Comparison of ENCODE assay signal across 8 cellular contexts in the genomic region with DNA sequence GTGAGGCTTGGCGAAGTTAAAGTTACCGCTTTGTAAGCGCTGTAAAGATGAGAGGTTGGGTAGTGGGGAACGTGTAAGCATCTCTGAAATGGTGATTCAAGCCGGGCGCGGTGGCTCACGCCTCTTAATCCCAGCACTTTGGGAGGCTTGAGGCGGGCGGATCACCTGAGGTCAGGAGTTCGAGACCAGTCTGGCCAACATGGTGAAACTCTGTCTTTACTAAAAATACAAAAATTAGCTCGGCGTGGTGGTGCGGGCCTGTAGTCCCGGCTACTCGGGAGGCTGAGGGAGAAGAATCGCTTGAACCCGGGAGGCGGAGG. TPM values are rescaled to one million over a fixed set of nuclear protein-coding genes. Genes with fewer than 3 reads are reported as not detected.
A peak's percentile ranks its signal among the peaks of the same experiment; 100 is the strongest.
DNase-seq lines count a peak whose midpoint lies in the region; ATAC-seq, FAIRE-seq and TF ChIP-seq lines count a peak whose summit lies in the region.
"Not testable (repeated sequence)": the region's sequence is repeated elsewhere in the genome, so short reads cannot be mapped to it uniquely, and the experiment has no call there.

No MANE protein-coding gene starts in this region.

- H2AK5ac ChIP-seq in mesendoderm (ENCODE audit: low read length) = not testable (repeated sequence)

- H3K23ac ChIP-seq in mesendoderm (ENCODE audit: low read length) = not testable (repeated sequence)

- not testable (repeated sequence) for TF ChIP-seq EP300 in upper lobe of left lung (IDR thresholded peaks at IDR 0.05)

- CTCF ChIA-PET in activated CD4-positive, alpha-beta memory T cell treated with anti-CD3 and anti-CD28 coated beads, Interleukin-2, amount 10 ng/mL, durations not matched to agents 7 days and 5 days (lab: Charles Lee) = interaction anchor here (0.6 kb wide), 1 partner anchor 60 kb away, joined by 3 read pairs; no protein-coding TSS in a partner anchor

- FAIRE-seq in bronchial epithelial cell (lab: Jason Lieb, UNC) = not testable (repeated sequence)

- TF ChIP-seq CTCF in bronchial epithelial cell (IDR thresholded peaks at IDR 0.05; ENCODE audit: insufficient read depth, low read length, severe bottlenecking); foreskin fibroblast (IDR thresholded peaks at IDR 0.05; ENCODE audit: low read depth, low read length); upper lobe of left lung (IDR thresholded peaks at IDR 0.05): not testable (repeated sequence)

- H3K27ac Mint-ChIP-seq in activated CD4-positive, alpha-beta memory T cell treated with anti-CD3 and anti-CD28 coated beads, Interleukin-2, amount 10 ng/mL, durations not matched to agents 7 days and 5 days = peak overlapping the region; percentile 85

- H3K9me3 ChIP-seq in ES-I3 (ENCODE audit: control insufficient read depth, insufficient read depth, low read length); NT2/D1 (ENCODE audit: insufficient read depth, low read length); upper lobe of left lung: not testable (repeated sequence)

- H3K27me3 Mint-ChIP-seq in activated CD4-positive, alpha-beta memory T cell treated with anti-CD3 and anti-CD28 coated beads, Interleukin-2, amount 10 ng/mL, durations not matched to agents 7 days and 5 days = not testable (repeated sequence)

- ATAC-seq in upper lobe of left lung (ENCODE audit: low FRiP score in 2 of 2) = not testable (repeated sequence)

- H2BK5ac ChIP-seq in mesendoderm (ENCODE audit: low read length) = not testable (repeated sequence)

- peaks cover 19% of the 10 kb centered on the region for H3K36me3 Mint-ChIP-seq in activated CD4-positive, alpha-beta memory T cell treated with anti-CD3 and anti-CD28 coated beads, Interleukin-2, amount 10 ng/mL, durations not matched to agents 7 days and 5 days (ENCODE audit: low read depth)

- not testable (repeated sequence) for H3K27me3 ChIP-seq in NT2/D1 (ENCODE audit: insufficient read depth, insufficient read length); bronchial epithelial cell (ENCODE audit: control insufficient read depth, insufficient read depth, low read length); mesendoderm (ENCODE audit: insufficient read depth, low read length, poor library complexity); rectal smooth muscle tissue (ENCODE audit: control insufficient read depth, insufficient read depth, low read length); upper lobe of left lung

- H3K79me1 ChIP-seq in mesendoderm (ENCODE audit: low read length) = not testable (repeated sequence)

- H3K4me3 ChIP-seq in NT2/D1 (ENCODE audit: insufficient read length, low read depth) (peak overlapping the region; percentile 100), bronchial epithelial cell (ENCODE audit: low read depth, low read length) (peak overlapping the region; percentile 99), foreskin fibroblast (ENCODE audit: low read depth in 1 of 2, low read length in 2 of 2) (peak overlapping the region; percentile 61 to 98), mesendoderm (ENCODE audit: low read length) (peak overlapping the region; percentile 69), rectal smooth muscle tissue (ENCODE audit: low read length) (peak overlapping the region; percentile 94), upper lobe of left lung (peak overlapping the region; percentile 61 to 92 (median 70))

- not testable (repeated sequence) for H4K5ac ChIP-seq in mesendoderm (ENCODE audit: low read length)

- H3K4ac ChIP-seq in mesendoderm (ENCODE audit: low read depth, low read length) = peak overlapping the region; percentile 63

- not testable (repeated sequence) for H3K18ac ChIP-seq in mesendoderm (ENCODE audit: low read length)

- DNase-seq in NT2/D1 (ENCODE audit: low read depth, low spot score); activated CD4-positive, alpha-beta memory T cell treated with anti-CD3 and anti-CD28 coated beads, Interleukin-2, amount 10 ng/mL, durations not matched to agents 7 days and 5 days; bronchial epithelial cell (ENCODE audit: low read depth); mesendoderm; upper lobe of left lung: not testable (repeated sequence)
- DNase-seq in foreskin fibroblast = peak in 1 of 2 donors; percentile 21

- H3K56ac ChIP-seq in mesendoderm (ENCODE audit: low read length) = peak overlapping the region; percentile 94

- not testable (repeated sequence) for H2BK120ac ChIP-seq in mesendoderm (ENCODE audit: low read depth, low read length)

- peak overlapping the region; percentile 74 for H3K4me2 ChIP-seq in mesendoderm (ENCODE audit: low read length)

- H4K8ac ChIP-seq in mesendoderm (ENCODE audit: low read depth, low read length) = not testable (repeated sequence)

- no CpG with 5 or more reads among the region's 19 CpGs for WGBS in mesendoderm (ENCODE audit: extremely low coverage, insufficient coverage, low lambda C conversion rate)
- WGBS in upper lobe of left lung, 2 donors = 41 to 42% methylated on average over 19 of the region's 19 CpGs

- not testable (repeated sequence) for H3K27ac ChIP-seq in mesendoderm (ENCODE audit: low read depth, low read length)
- H3K27ac ChIP-seq in rectal smooth muscle tissue (ENCODE audit: low read depth, low read length) (peak overlapping the region; percentile 83), upper lobe of left lung (peak overlapping the region; percentile 78 to 86 (median 80))

- not testable (repeated sequence) for TF ChIP-seq POLR2A in upper lobe of left lung (IDR thresholded peaks at IDR 0.05)

- H3K4me1 Mint-ChIP-seq in activated CD4-positive, alpha-beta memory T cell treated with anti-CD3 and anti-CD28 coated beads, Interleukin-2, amount 10 ng/mL, durations not matched to agents 7 days and 5 days = peaks cover 23% of the 10 kb centered on the region

- H3K79me2 ChIP-seq in mesendoderm (ENCODE audit: control insufficient read depth, insufficient read depth, low read length) = peaks cover 11% of the 10 kb centered on the region

- H2BK15ac ChIP-seq in mesendoderm (replicated peaks; ENCODE audit: low read depth) = not testable (repeated sequence)

- H3K9me3 Mint-ChIP-seq in activated CD4-positive, alpha-beta memory T cell treated with anti-CD3 and anti-CD28 coated beads, Interleukin-2, amount 10 ng/mL, durations not matched to agents 7 days and 5 days = not testable (repeated sequence)

- not testable (repeated sequence) for H3K4me1 ChIP-seq in ES-I3 (ENCODE audit: insufficient read depth, low read length); NT2/D1 (ENCODE audit: insufficient read depth, insufficient read length); mesendoderm (ENCODE audit: control insufficient read depth, low read depth, low read length); rectal smooth muscle tissue (ENCODE audit: control insufficient read depth, insufficient read depth, low read length)
- H3K4me1 ChIP-seq in upper lobe of left lung = peaks cover 7 to 15% (median 9%) of the 10 kb centered on the region in 4 donors

- not testable (repeated sequence) for H3K36me3 ChIP-seq in ES-I3 (ENCODE audit: insufficient read depth, low read length); mesendoderm (ENCODE audit: control insufficient read depth, insufficient read depth, low read length); rectal smooth muscle tissue (ENCODE audit: control insufficient read depth, insufficient read depth, low read length)
- H3K36me3 ChIP-seq in NT2/D1 (ENCODE audit: insufficient read depth, insufficient read length, low read length) (peaks cover 29% of the 10 kb centered on the region), bronchial epithelial cell (ENCODE audit: control insufficient read depth, insufficient read depth, low read length) (peaks cover 10% of the 10 kb centered on the region), upper lobe of left lung (peaks cover 0 to 28% (median 14%) of the 10 kb centered on the region in 4 donors)

- H3K9ac ChIP-seq in ES-I3 (ENCODE audit: low read depth, low read length) (peak overlapping the region; percentile 88), NT2/D1 (ENCODE audit: insufficient read length, low read depth) (peak overlapping the region; percentile 98), mesendoderm (ENCODE audit: low read length) (peak overlapping the region; percentile 90), rectal smooth muscle tissue (ENCODE audit: low read length) (peak overlapping the region; percentile 91)

- POLR2A ChIA-PET in activated CD4-positive, alpha-beta memory T cell treated with anti-CD3 and anti-CD28 coated beads, Interleukin-2, amount 10 ng/mL, durations not matched to agents 7 days and 5 days (lab: Charles Lee) = interaction anchor here (1.1 kb wide), 1 partner anchor 12 kb away, joined by 3 read pairs; no protein-coding TSS in a partner anchor

- peak overlapping the region; percentile 93 for H3K4me3 Mint-ChIP-seq in activated CD4-positive, alpha-beta memory T cell treated with anti-CD3 and anti-CD28 coated beads, Interleukin-2, amount 10 ng/mL, durations not matched to agents 7 days and 5 days

RNA-seq across cellular contexts. Expression of a gene that starts 0.6 kb away (rescaled TPM):
- total RNA-seq in activated CD4-positive, alpha-beta memory T cell treated with anti-CD3 and anti-CD28 coated beads, Interleukin-2, amount 10 ng/mL, durations not matched to agents 7 days and 5 days = 10 to 100 TPM; 11.6 to 12.0 TPM
- 29.1 and 32.4 TPM in 2 replicates for total RNA-seq in bronchial epithelial cell
- polyA plus RNA-seq in mesendoderm (2013, experiment 1 of 2) = 30.7 TPM
- 29.4 TPM for polyA plus RNA-seq in mesendoderm (2013, experiment 2 of 2)
- 10 to 100 TPM in 1 of 6 donors, 1 to 10 TPM in 5; 4.8 to 10.5 (median 8.7) TPM for total RNA-seq in upper lobe of left lung

RNA-seq across cellular contexts. Expression of a gene that starts 12.1 kb away (rescaled TPM):
- 10 to 100 TPM; 31.5 to 31.7 TPM for total RNA-seq in activated CD4-positive, alpha-beta memory T cell treated with anti-CD3 and anti-CD28 coated beads, Interleukin-2, amount 10 ng/mL, durations not matched to agents 7 days and 5 days
- total RNA-seq in bronchial epithelial cell (54.4 and 65.3 TPM in 2 replicates), upper lobe of left lung (10 to 100 TPM; 30.2 to 95.2 (median 64.6) TPM)
- polyA plus RNA-seq in mesendoderm (2013, experiment 1 of 2) = 35.5 TPM
- polyA plus RNA-seq in mesendoderm (2013, experiment 2 of 2) = 36.3 TPM
